29 cellular contexts compared by ENCODE assay signal in genomic region chr4:19159874-19160273, GRCh38.
"Had no signal": no experiment of that assay in that cellular context is flagged by ENCODE, and none has a peak within 500 bp of the region (broad histone marks: within the 10 kb centered on the region; RNA-seq: fewer than 3 reads in every experiment).

No MANE protein-coding gene starts in this region.

- H3K9me3 ChIP-seq: gastrocnemius medialis had no signal

- H3K36me3 ChIP-seq: esophagus muscularis mucosa, gastrocnemius medialis had no signal

- ATAC-seq: activated naive CD4-positive, alpha-beta T cell treated with anti-CD3 and anti-CD28 coated beads, Interleukin-2, amount 50 U/mL, for 72 hours; activated T-cell treated with anti-CD3 and anti-CD28 coated beads, Interleukin-2, amount 50 U/mL, for 72 hours; body of pancreas; effector memory CD8-positive, alpha-beta T cell; foreskin keratinocyte; gastrocnemius medialis; T-helper 17 cell had no signal

- H3K4me3 ChIP-seq: body of pancreas, esophagus muscularis mucosa, gastrocnemius medialis had no signal

- DNase-seq: activated CD4-positive, alpha-beta memory T cell treated with anti-CD3 and anti-CD28 coated beads, Interleukin-2, amount 10 ng/mL, durations not matched to agents 7 days and 5 days; activated CD4-positive, alpha-beta T cell treated with anti-CD3 and anti-CD28 coated beads for 1 hour; activated CD4-positive, alpha-beta T cell treated with anti-CD3 and anti-CD28 coated beads for 4 hours; activated CD4-positive, alpha-beta T cell treated with anti-CD3 and anti-CD28 coated beads, Interleukin-2, amount 10 ng/mL, durations not matched to agents 7 days and 5 days; activated CD4-positive, alpha-beta T cell treated with anti-CD3 and anti-CD28 coated beads, Interleukin-2, amount 50 U/mL, for 4 hours; activated CD4-positive, CD25-positive, alpha-beta regulatory T cell; activated CD8-positive, alpha-beta memory T cell treated with anti-CD3 and anti-CD28 coated beads, Interleukin-2, amount 50 U/mL, for 48 hours; activated gamma-delta T cell; activated naive CD4-positive, alpha-beta T cell; activated naive CD4-positive, alpha-beta T cell treated with anti-CD3 and anti-CD28 coated beads, Interleukin-2, amount 10 ng/mL, durations not matched to agents 7 days and 5 days; activated naive CD8-positive, alpha-beta T cell treated with anti-CD3 and anti-CD28 coated beads, Interleukin-2, amount 10 ng/mL, durations not matched to agents 7 days and 5 days; activated T-cell treated with anti-CD3 and anti-CD28 coated beads for 4 hours; activated T-cell treated with anti-CD3 and anti-CD28 coated beads, Interleukin-2, amount 50 U/mL, for 24 hours; activated T-cell treated with anti-CD3 and anti-CD28 coated beads, Interleukin-2, amount 50 U/mL, for 72 hours; body of pancreas; caudate nucleus; cortex of kidney; dermis blood vessel endothelial cell; effector CD4-positive, alpha-beta T cell; effector memory CD8-positive, alpha-beta T cell; erythroblast; foreskin keratinocyte; gastrocnemius medialis; glutamatergic neuron; T-helper 1 cell; T-helper 17 cell; T1000 had no signal

- H3K27ac ChIP-seq: body of pancreas, esophagus muscularis mucosa, foreskin keratinocyte, gastrocnemius medialis had no signal

- H3K4me1 ChIP-seq: body of pancreas, esophagus muscularis mucosa, foreskin keratinocyte, gastrocnemius medialis had no signal
